Comparison of ENCODE assay signal across 25 cellular contexts in genomic region chr14:98244966-98245569, GRCh38.
"Had no signal": no experiment of that assay in that cellular context is flagged by ENCODE, and none has a peak within 500 bp of the region (broad histone marks: within the 10 kb centered on the region; RNA-seq: fewer than 3 reads in every experiment).

No MANE protein-coding gene starts in this region.

- H3K27me3 Mint-ChIP-seq: activated CD4-positive, alpha-beta T cell treated with anti-CD3 and anti-CD28 coated beads for 36 hours; activated naive CD8-positive, alpha-beta T cell treated with anti-CD3 and anti-CD28 coated beads, Interleukin-2, amount 10 ng/mL, durations not matched to agents 7 days and 5 days had no signal

- H3K27ac ChIP-seq: ascending aorta, body of pancreas, SJCRH30, WERI-Rb-1 had no signal

- H3K9me3 ChIP-seq: ascending aorta, body of pancreas, SJCRH30, SK-N-SH had no signal

- H3K36me3 Mint-ChIP-seq: activated naive CD8-positive, alpha-beta T cell treated with anti-CD3 and anti-CD28 coated beads, Interleukin-2, amount 10 ng/mL, durations not matched to agents 7 days and 5 days had no signal

- H3K9ac ChIP-seq: SK-N-SH had no signal

- FAIRE-seq: bronchial epithelial cell had no signal

- DNase-seq: activated CD4-positive, alpha-beta T cell treated with anti-CD3 and anti-CD28 coated beads for 36 hours; activated CD4-positive, alpha-beta T cell treated with anti-CD3 and anti-CD28 coated beads, Interleukin-2, amount 50 U/mL, for 1 hour; activated CD8-positive, alpha-beta memory T cell treated with anti-CD3 and anti-CD28 coated beads for 24 hours; activated naive CD4-positive, alpha-beta T cell treated with anti-CD3 and anti-CD28 coated beads, Interleukin-2, amount 50 U/mL, for 16 hours; activated naive CD8-positive, alpha-beta T cell treated with anti-CD3 and anti-CD28 coated beads, Interleukin-2, amount 10 ng/mL, durations not matched to agents 7 days and 5 days; activated T-cell treated with anti-CD3 and anti-CD28 coated beads, Interleukin-2, amount 50 U/mL, for 72 hours; body of pancreas; central memory CD4-positive, alpha-beta T cell; Kasumi-1; KBM-7; NCI-H1048; NCI-H146; NCI-H187 treated with DMSO at 0.1 percent for 48 hours; NCI-H2081 treated with DMSO at 0.1 percent for 48 hours; NCI-H446; NCI-H524; Right ventricle myocardium superior; RPMI8226; SJCRH30; SK-N-SH; T-helper 1 cell; WERI-Rb-1 had no signal

- H3K4me1 ChIP-seq: ascending aorta, body of pancreas, SJCRH30 had no signal

- H3K27ac Mint-ChIP-seq: activated CD4-positive, alpha-beta T cell treated with anti-CD3 and anti-CD28 coated beads for 36 hours; activated naive CD8-positive, alpha-beta T cell treated with anti-CD3 and anti-CD28 coated beads, Interleukin-2, amount 10 ng/mL, durations not matched to agents 7 days and 5 days had no signal

- H3K4me3 Mint-ChIP-seq: activated CD4-positive, alpha-beta T cell treated with anti-CD3 and anti-CD28 coated beads for 36 hours; activated naive CD8-positive, alpha-beta T cell treated with anti-CD3 and anti-CD28 coated beads, Interleukin-2, amount 10 ng/mL, durations not matched to agents 7 days and 5 days; activated T-cell treated with anti-CD3 and anti-CD28 coated beads, Interleukin-2, amount 50 U/mL, for 72 hours had no signal

- ATAC-seq: activated CD4-positive, alpha-beta T cell treated with anti-CD3 and anti-CD28 coated beads for 36 hours; activated T-cell treated with anti-CD3 and anti-CD28 coated beads, Interleukin-2, amount 50 U/mL, for 72 hours; body of pancreas; Panc1 had no signal

- H3K36me3 ChIP-seq: ascending aorta, SJCRH30, WERI-Rb-1 had no signal

- H3K4me3 ChIP-seq: ascending aorta, body of pancreas, SJCRH30 had no signal

- H3K4me2 ChIP-seq: SK-N-SH had no signal

- H3K27me3 ChIP-seq: ascending aorta, body of pancreas, SJCRH30 had no signal

- H3K9me3 Mint-ChIP-seq: activated T-cell treated with anti-CD3 and anti-CD28 coated beads, Interleukin-2, amount 50 U/mL, for 72 hours had no signal
